8 cellular contexts compared by ENCODE assay signal in the genomic region with DNA sequence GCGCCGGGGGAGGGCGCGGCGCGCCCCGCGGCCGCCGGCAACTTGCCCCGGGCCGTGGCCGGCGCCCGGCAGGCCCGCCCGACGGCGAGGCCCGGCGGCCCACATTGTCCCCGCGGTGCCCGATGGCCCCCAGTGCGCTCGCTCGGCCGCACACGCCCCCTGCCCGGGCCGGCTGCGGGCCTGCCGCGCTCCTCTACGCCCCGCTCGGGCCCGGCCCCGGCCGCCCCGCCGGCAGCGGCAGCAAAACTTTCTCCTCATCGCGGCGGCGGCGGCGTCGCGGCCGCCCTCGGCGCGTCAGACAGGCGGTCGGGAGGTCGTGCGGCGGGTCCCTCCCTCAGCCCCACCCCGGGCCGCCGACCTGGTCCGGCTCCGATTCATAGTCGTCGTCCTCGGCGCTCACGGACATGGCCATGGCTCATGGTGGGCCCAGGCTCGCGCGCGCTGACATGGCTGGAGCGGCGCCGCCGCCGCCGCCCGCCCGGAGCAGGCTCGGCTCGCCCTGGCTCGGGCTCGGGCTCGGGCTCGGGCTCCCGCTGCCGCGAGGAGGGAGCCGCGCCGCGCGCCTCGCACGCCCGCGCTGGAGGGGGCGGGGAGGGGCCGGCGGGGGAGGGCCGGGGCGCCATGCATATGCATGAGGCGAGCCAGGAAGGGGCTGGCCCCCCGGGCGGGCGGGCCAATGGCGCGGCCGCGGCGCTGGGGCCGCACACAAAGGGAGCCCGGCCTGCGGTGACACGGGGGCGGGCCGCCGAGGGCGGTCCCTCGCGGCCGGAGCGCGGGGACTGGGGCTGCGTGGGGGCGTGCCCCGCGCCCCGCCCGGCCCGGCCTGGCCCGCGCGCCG.
DNase-seq lines count a peak whose midpoint lies in the region; ATAC-seq and TF ChIP-seq lines count a peak whose summit lies in the region.

No MANE protein-coding gene starts in this region.

- peaks cover 11% of the 10 kb centered on the region; the same call in 1 of the 2 replicates for H3F3A ChIP-seq in Loucy (ENCODE audit: low read depth)

- H3K27ac ChIP-seq in SJSA1 (no peak overlapping the region), parathyroid adenoma (no peak overlapping the region), tibial artery (peak overlapping the region; percentile 61 to 80)

- H3K4me3 ChIP-seq in H7 (ENCODE audit: insufficient read depth, low read depth, low read length) (peak overlapping the region; percentile 76), Loucy (ENCODE audit: low read length, poor library complexity, severe bottlenecking) (peak overlapping the region; percentile 84), SJSA1 (peak overlapping the region; percentile 93), parathyroid adenoma (ENCODE audit: low read depth, low read length) (peak overlapping the region; percentile 31), tibial artery (peak overlapping the region; percentile 55 to 76)

- H3K79me2 ChIP-seq in Loucy (ENCODE audit: insufficient read depth, low read length) (peaks cover 52% of the 10 kb centered on the region), parathyroid adenoma (peaks cover 26% of the 10 kb centered on the region)

- H3K9me2 ChIP-seq in Loucy (replicated peaks; ENCODE audit: low read depth, low read length), result no peaks in the 10 kb centered on the region

- H3K9ac ChIP-seq in Loucy (ENCODE audit: low read depth, low read length, poor library complexity, severe bottlenecking) (peak overlapping the region; percentile 70), parathyroid adenoma (no peak overlapping the region)

- H3K27me3 ChIP-seq in H7 (ENCODE audit: control insufficient read depth, insufficient read depth, low read length) (no peaks in the 10 kb centered on the region), Loucy (ENCODE audit: insufficient read depth, low read length, poor library complexity, severe bottlenecking) (no peaks in the 10 kb centered on the region), SJSA1 (replicated peaks) (no peaks in the 10 kb centered on the region), parathyroid adenoma (ENCODE audit: control insufficient read depth, insufficient read depth, low read length) (no peaks in the 10 kb centered on the region), tibial artery (no peaks in the 10 kb centered on the region)

- DNase-seq in GF-D8 (lab: John Stamatoyannopoulos, UW), result peak; percentile 70
- peak; percentile 99 for DNase-seq in H7
- peak; percentile 68 to 89 for DNase-seq in SJSA1 (ENCODE audit: low read depth in 1 of 2, low spot score in 2 of 2)
- DNase-seq in activated naive CD4-positive, alpha-beta T cell treated with anti-CD3 and anti-CD28 coated beads, Interleukin-2, amount 50 U/mL, for 16 hours, result peak; percentile 90
- DNase-seq in Right ventricle myocardium inferior (ENCODE audit: missing footprints), result peak; percentile 95
- peak; percentile 86 to 94 for DNase-seq in tibial artery

- H3K4me1 ChIP-seq in Loucy (ENCODE audit: insufficient read depth, low read length, poor library complexity, severe bottlenecking) (peaks cover 20% of the 10 kb centered on the region), SJSA1 (replicated peaks) (peaks cover 15% of the 10 kb centered on the region), parathyroid adenoma (no peaks in the 10 kb centered on the region), tibial artery (peaks cover 0 to 19% (median 13%) of the 10 kb centered on the region in 4 donors)

- no peaks in the 10 kb centered on the region for H3K9me3 ChIP-seq in Loucy (ENCODE audit: insufficient read depth, low read depth, low read length)
- no peaks in the 10 kb centered on the region for H3K9me3 ChIP-seq in SJSA1 (replicated peaks)
- H3K9me3 ChIP-seq in parathyroid adenoma (ENCODE audit: control insufficient read depth, low read length), result no peaks in the 10 kb centered on the region
- no peaks in the 10 kb centered on the region for H3K9me3 ChIP-seq in tibial artery

- ATAC-seq in Right ventricle myocardium inferior, result peak; percentile 98

- peak overlapping the region; percentile 60; the same call in 1 of the 2 replicates for H2AFZ ChIP-seq in Loucy (ENCODE audit: low read length)
- H2AFZ ChIP-seq in parathyroid adenoma, result peak overlapping the region; percentile 67

- peaks cover 2% of the 10 kb centered on the region; the same call in 1 of the 2 replicates for H3K36me3 ChIP-seq in H7 (replicated peaks; ENCODE audit: control insufficient read depth, insufficient read depth, low read length)
- H3K36me3 ChIP-seq in Loucy (ENCODE audit: insufficient read depth, low read length), result peaks cover 5% of the 10 kb centered on the region; the same call in 1 of the 2 replicates
- peaks cover 10% of the 10 kb centered on the region for H3K36me3 ChIP-seq in SJSA1
- no peaks in the 10 kb centered on the region for H3K36me3 ChIP-seq in parathyroid adenoma (ENCODE audit: control insufficient read depth, insufficient read depth, low read length)
- no peaks in the 10 kb centered on the region for H3K36me3 ChIP-seq in tibial artery

- TF ChIP-seq CTCF in Loucy (conservative IDR thresholded peaks at IDR 0.05; ENCODE audit: low read length) (no peak), parathyroid adenoma (IDR thresholded peaks at IDR 0.05) (no peak), tibial artery (IDR thresholded peaks at IDR 0.05) (no peak)

- intact Hi-C loops in Right ventricle myocardium inferior (cut with DNase I), result no loop called here
- intact Hi-C loops in tibial artery (cut with DNase I; ENCODE audit: low total_unique reads), result no loop called here

- peaks cover 31% of the 10 kb centered on the region for H4K20me1 ChIP-seq in Loucy (ENCODE audit: insufficient read depth, low read length, poor library complexity, severe bottlenecking)

- H3K4me2 ChIP-seq in Loucy (ENCODE audit: low read depth, low read length, poor library complexity, severe bottlenecking), result peak overlapping the region; percentile 82
- peak overlapping the region; percentile 77 for H3K4me2 ChIP-seq in parathyroid adenoma (ENCODE audit: low read length)

Comparison
In these comparisons a context has a peak if more than half of its experiments do, and no peak if none do; other contexts are left out.
1. H3K4me3 ChIP-seq: peak in every context shown above with its lines; median percentile 93 in SJSA1; 84 in Loucy; 76 in H7; 66 in tibial artery; 31 in parathyroid adenoma.
2. H3K27ac ChIP-seq: peak in tibial artery (2 of 2); none in SJSA1 (single experiment) and parathyroid adenoma (single experiment).
3. Peak in every context shown above with its lines, with median percentiles within 50 percentile points of each other: DNase-seq.